ENCODE assay signal across 20 cellular contexts in genomic region chr14:101869217-101869616, GRCh38.
DNase-seq lines count a peak whose midpoint lies in the region; ATAC-seq and TF ChIP-seq lines count a peak whose summit lies in the region.
"Had no signal": no experiment of that assay in that cellular context is flagged by ENCODE, and none has a peak within 500 bp of the region (broad histone marks: within the 10 kb centered on the region; RNA-seq: fewer than 3 reads in every experiment).

No MANE protein-coding gene starts in this region.

- H3K4me3 Mint-ChIP-seq in activated CD8-positive, alpha-beta T cell treated with anti-CD3 and anti-CD28 coated beads for 36 hours = no peak overlapping the region
- H3K4me3 Mint-ChIP-seq in activated CD8-positive, alpha-beta T cell treated with anti-CD3 and anti-CD28 coated beads, Interleukin-2, amount 10 ng/mL, durations not matched to agents 7 days and 5 days = no peak overlapping the region
- no peak overlapping the region for H3K4me3 Mint-ChIP-seq in T-cell

- H4K20me1 ChIP-seq in BLaER1 = no peaks in the 10 kb centered on the region

- no peak for ATAC-seq in activated CD8-positive, alpha-beta T cell treated with anti-CD3 and anti-CD28 coated beads for 36 hours
- ATAC-seq in activated CD8-positive, alpha-beta T cell treated with anti-CD3 and anti-CD28 coated beads, Interleukin-2, amount 10 ng/mL, durations not matched to agents 7 days and 5 days = no peak
- ATAC-seq in T-cell (replicated peaks in 1 of 4) (no peak), mucosa of descending colon (peak; percentile 42)
- ATAC-seq: HCT116 had no signal

- H3K9me3 ChIP-seq in BLaER1 (peaks cover 44% of the 10 kb centered on the region), mucosa of descending colon (no peaks in the 10 kb centered on the region)

- peaks cover 48% of the 10 kb centered on the region for H3K4me1 Mint-ChIP-seq in activated CD8-positive, alpha-beta T cell treated with anti-CD3 and anti-CD28 coated beads for 36 hours (ENCODE audit: low read depth)
- H3K4me1 Mint-ChIP-seq in activated CD8-positive, alpha-beta T cell treated with anti-CD3 and anti-CD28 coated beads, Interleukin-2, amount 10 ng/mL, durations not matched to agents 7 days and 5 days (ENCODE audit: low read depth) = peaks cover 9% of the 10 kb centered on the region
- H3K4me1 Mint-ChIP-seq in T-cell = peaks cover 75 to 84% (median 80%) of the 10 kb centered on the region in 3 donors

- no peak for DNase-seq in activated CD8-positive, alpha-beta T cell treated with anti-CD3 and anti-CD28 coated beads for 36 hours
- no peak for DNase-seq in activated CD8-positive, alpha-beta T cell treated with anti-CD3 and anti-CD28 coated beads, Interleukin-2, amount 10 ng/mL, durations not matched to agents 7 days and 5 days
- DNase-seq in T-cell (no peak), mucosa of descending colon (no peak), NOMO-1 treated with dmso at 0.1 percent for 144 hours (lab: John Stamatoyannopoulos, UW; ENCODE audit: unreplicated experiment) (no peak), foreskin melanocyte (no peak), OCI-M2 (lab: John Stamatoyannopoulos, UW; ENCODE audit: unreplicated experiment) (no peak)
- DNase-seq: Calu3, DMS79, IMR-90, Karpas-422, NCI-H1105, NCI-H1694, NCI-H2107, NCI-H2227 treated with DMSO at 0.1 percent for 48 hours, NCI-H524, Right ventricle myocardium superior had no signal

- peak overlapping the region; percentile 99 for H3K27ac ChIP-seq in BLaER1
- H3K27ac ChIP-seq: C4-2B had no signal

- no peak overlapping the region for H3K4me3 ChIP-seq in BLaER1
- no peak overlapping the region for H3K4me3 ChIP-seq in mucosa of descending colon

- no peaks in the 10 kb centered on the region for H3K27me3 ChIP-seq in BLaER1

- CTCF ChIA-PET in activated CD8-positive, alpha-beta T cell treated with anti-CD3 and anti-CD28 coated beads for 36 hours (lab: Charles Lee) = interaction anchor here (1.0 kb wide), 1 partner anchor 26 kb away, joined by 3 read pairs; no protein-coding TSS in a partner anchor
- CTCF ChIA-PET in activated CD8-positive, alpha-beta T cell treated with anti-CD3 and anti-CD28 coated beads, Interleukin-2, amount 10 ng/mL, durations not matched to agents 7 days and 5 days (lab: Charles Lee) = interaction anchor here (0.8 to 2.0 kb wide), 3 partner anchors 25 to 162 kb away, joined by 3 to 5 read pairs (median 4); no protein-coding TSS in a partner anchor
- CTCF ChIA-PET in T-cell (lab: Charles Lee) = interaction anchor here (0.6 to 1.1 kb wide), 2 partner anchors 8 to 268 kb away, joined by 4 read pairs; no protein-coding TSS in a partner anchor

- no peak overlapping the region; the same call in 1 of the 2 replicates for H3K9ac ChIP-seq in BLaER1

- H3K36me3 ChIP-seq in BLaER1 (peaks cover 79% of the 10 kb centered on the region), mucosa of descending colon (ENCODE audit: low read depth) (no peaks in the 10 kb centered on the region)

- peaks cover 19% of the 10 kb centered on the region for H3K36me3 Mint-ChIP-seq in activated CD8-positive, alpha-beta T cell treated with anti-CD3 and anti-CD28 coated beads for 36 hours (ENCODE audit: low read depth)
- H3K36me3 Mint-ChIP-seq in activated CD8-positive, alpha-beta T cell treated with anti-CD3 and anti-CD28 coated beads, Interleukin-2, amount 10 ng/mL, durations not matched to agents 7 days and 5 days (ENCODE audit: low read depth) = peaks cover 34% of the 10 kb centered on the region
- peaks cover 46% of the 10 kb centered on the region for H3K36me3 Mint-ChIP-seq in T-cell

- POLR2A ChIA-PET in activated CD8-positive, alpha-beta T cell treated with anti-CD3 and anti-CD28 coated beads for 36 hours (lab: Charles Lee) = interaction anchor here (0.6 to 0.7 kb wide), 2 partner anchors 41 to 85 kb away, joined by 3 read pairs; no protein-coding TSS in a partner anchor
- POLR2A ChIA-PET in activated CD8-positive, alpha-beta T cell treated with anti-CD3 and anti-CD28 coated beads, Interleukin-2, amount 10 ng/mL, durations not matched to agents 7 days and 5 days (lab: Charles Lee) = no interaction called here
- POLR2A ChIA-PET in T-cell (lab: Charles Lee) = interaction anchor here in 1 of 2 donors (0.7 kb wide), 1 partner anchor 313 kb away, joined by 3 read pairs; no protein-coding TSS in a partner anchor

- no peaks in the 10 kb centered on the region for H3K9me3 Mint-ChIP-seq in activated CD8-positive, alpha-beta T cell treated with anti-CD3 and anti-CD28 coated beads for 36 hours
- H3K9me3 Mint-ChIP-seq in activated CD8-positive, alpha-beta T cell treated with anti-CD3 and anti-CD28 coated beads, Interleukin-2, amount 10 ng/mL, durations not matched to agents 7 days and 5 days (ENCODE audit: insufficient read depth) = no peaks in the 10 kb centered on the region
- H3K9me3 Mint-ChIP-seq in T-cell = no peaks in the 10 kb centered on the region

- no peaks in the 10 kb centered on the region for H3K27me3 Mint-ChIP-seq in activated CD8-positive, alpha-beta T cell treated with anti-CD3 and anti-CD28 coated beads for 36 hours
- H3K27me3 Mint-ChIP-seq in activated CD8-positive, alpha-beta T cell treated with anti-CD3 and anti-CD28 coated beads, Interleukin-2, amount 10 ng/mL, durations not matched to agents 7 days and 5 days (ENCODE audit: low read depth) = no peaks in the 10 kb centered on the region
- no peaks in the 10 kb centered on the region for H3K27me3 Mint-ChIP-seq in T-cell

- intact Hi-C loops in activated CD8-positive, alpha-beta T cell treated with anti-CD3 and anti-CD28 coated beads for 36 hours (cut with micrococcal nuclease) = no loop called here
- intact Hi-C loops in mucosa of descending colon (cut with DNase I, micrococcal nuclease) = no loop called here

- peak overlapping the region; percentile 58 for H3K27ac Mint-ChIP-seq in activated CD8-positive, alpha-beta T cell treated with anti-CD3 and anti-CD28 coated beads for 36 hours
- no peak overlapping the region for H3K27ac Mint-ChIP-seq in activated CD8-positive, alpha-beta T cell treated with anti-CD3 and anti-CD28 coated beads, Interleukin-2, amount 10 ng/mL, durations not matched to agents 7 days and 5 days
- H3K27ac Mint-ChIP-seq in T-cell = peak overlapping the region; percentile 24 to 36

- H3K4me2 ChIP-seq in BLaER1 = peak overlapping the region; percentile 24

- TF ChIP-seq CTCF in activated CD8-positive, alpha-beta T cell treated with anti-CD3 and anti-CD28 coated beads for 36 hours (IDR thresholded peaks at IDR 0.05) = no peak
- TF ChIP-seq CTCF in mucosa of descending colon (IDR thresholded peaks at IDR 0.05) = no peak

- H3K4me1 ChIP-seq in BLaER1 = peaks cover 97% of the 10 kb centered on the region
- H3K4me1 ChIP-seq in mucosa of descending colon (ENCODE audit: low read depth) = peaks cover 8% of the 10 kb centered on the region
